8 cellular contexts compared by ENCODE assay signal in genomic region chr17:35578195-35578928, GRCh38. TPM values are rescaled to one million over a fixed set of nuclear protein-coding genes. Genes with fewer than 3 reads are reported as not detected.
DNase-seq lines count a peak whose midpoint lies in the region; ATAC-seq, FAIRE-seq and TF ChIP-seq lines count a peak whose summit lies in the region.

Gene PEX12, minus strand, starts transcription at chr17:35578571. Its CDS starts 550 bp downstream, at chr17:35578021.

- peak; percentile 97 for FAIRE-seq in G401.6 (lab: Jason Lieb, UNC)

- H3K9me3 ChIP-seq in SK-N-SH (no peaks in the 10 kb centered on the region), osteoblast (ENCODE audit: low read depth, low read length) (no peaks in the 10 kb centered on the region), thoracic aorta (no peaks in the 10 kb centered on the region)

- H2AFZ ChIP-seq in SK-N-SH (ENCODE audit: low read depth) (peak within 1 kb of the TSS; percentile 85), osteoblast (ENCODE audit: low read length) (peak within 1 kb of the TSS; percentile 98)

- intact Hi-C loops in head of caudate nucleus (cut with DNase I): no loop called here

- ATAC-seq in activated naive CD4-positive, alpha-beta T cell treated with anti-CD3 and anti-CD28 coated beads, Interleukin-2, amount 50 U/mL, for 72 hours: peak; percentile 95
- ATAC-seq in thoracic aorta (ENCODE audit: insufficient number of reproducible peaks, low FRiP score, low read depth): peak; percentile 72

- H3K79me2 ChIP-seq in SK-N-SH (ENCODE audit: insufficient read depth) (peaks cover 24% of the 10 kb centered on the region), osteoblast (ENCODE audit: insufficient read depth, low read length) (peaks cover 4% of the 10 kb centered on the region)

- H3K27me3 ChIP-seq in SK-N-SH (ENCODE audit: insufficient read depth) (no peaks in the 10 kb centered on the region), osteoblast (ENCODE audit: insufficient read depth, low read length) (no peaks in the 10 kb centered on the region), thoracic aorta (replicated peaks; ENCODE audit: insufficient read depth) (no peaks in the 10 kb centered on the region)

- DNase-seq in HFFc6 (peak; percentile 82), NCI-H1092 (lab: John Stamatoyannopoulos, UW) (peak; percentile 91), SK-N-SH (peak; percentile 87), head of caudate nucleus (peak; percentile 87 to 98 (median 94)), osteoblast (ENCODE audit: insufficient read length, low spot score, missing footprints) (peak; percentile 83), thoracic aorta (ENCODE audit: low spot score) (peak; percentile 58)
- DNase-seq in activated naive CD4-positive, alpha-beta T cell treated with anti-CD3 and anti-CD28 coated beads, Interleukin-2, amount 50 U/mL, for 72 hours (ENCODE audit: low spot score in 2 of 2): peak; percentile 71 to 86

- whole genome bisulfite sequencing in SK-N-SH (ENCODE audit: low lambda C conversion rate): under 1% methylated on average over 35 of the region's 45 CpGs

- peak within 1 kb of the TSS; percentile 89 for H3K27ac Mint-ChIP-seq in HFFc6
- peak within 1 kb of the TSS; percentile 99 to 100 for H3K27ac Mint-ChIP-seq in activated naive CD4-positive, alpha-beta T cell treated with anti-CD3 and anti-CD28 coated beads, Interleukin-2, amount 50 U/mL, for 72 hours

- H3F3A ChIP-seq in SK-N-SH (replicated peaks; ENCODE audit: insufficient read depth): peaks cover 25% of the 10 kb centered on the region

- H3K4me3 ChIP-seq in SK-N-SH (ENCODE audit: low read depth in 2 of 2, low read length in 1 of 2) (peak within 1 kb of the TSS; percentile 89 to 94), osteoblast (ENCODE audit: insufficient read depth, low read length) (peak within 1 kb of the TSS; percentile 88), thoracic aorta (peak within 1 kb of the TSS; percentile 94)

- H3K27ac ChIP-seq in SK-N-SH (ENCODE audit: low read depth in 2 of 2, low read length in 1 of 2) (peak within 1 kb of the TSS; percentile 58 to 93), osteoblast (ENCODE audit: low read depth, low read length) (peak within 1 kb of the TSS; percentile 82), thoracic aorta (peak within 1 kb of the TSS; percentile 79 to 94)

- peaks cover 0 to 16% of the 10 kb centered on the region in 2 experiments; a peak in 3 of 4 replicates for H3K4me1 ChIP-seq in SK-N-SH (ENCODE audit: control insufficient read depth in 1 of 2, insufficient read depth in 2 of 2, low read depth in 1 of 2, low read length in 1 of 2)
- peaks cover 18% of the 10 kb centered on the region for H3K4me1 ChIP-seq in osteoblast (ENCODE audit: insufficient read depth, low read length)
- peaks cover 15 to 25% of the 10 kb centered on the region in 2 donors for H3K4me1 ChIP-seq in thoracic aorta (ENCODE audit: control insufficient read depth in 1 of 2, low read depth in 2 of 2)

- peaks cover 6% of the 10 kb centered on the region for H3K36me3 Mint-ChIP-seq in HFFc6 (ENCODE audit: low read depth)
- peaks cover 12 to 14% of the 10 kb centered on the region in 2 donors for H3K36me3 Mint-ChIP-seq in activated naive CD4-positive, alpha-beta T cell treated with anti-CD3 and anti-CD28 coated beads, Interleukin-2, amount 50 U/mL, for 72 hours

- POLR2A ChIA-PET in SK-N-SH (lab: Yijun Ruan, JAX): interaction anchor here (0.6 to 3.8 kb wide), 8 partner anchors 8 to 230 kb away, joined by 3 to 27 read pairs (median 4); partner anchors contain the start of genes AP2B1, RASL10B and TAF15

- CTCF ChIA-PET in SK-N-SH (lab: Yijun Ruan, JAX): interaction anchor here (1.0 to 2.6 kb wide), 6 partner anchors 11 to 185 kb away, joined by 3 to 17 read pairs (median 6); no protein-coding TSS in a partner anchor

- H3K4me2 ChIP-seq in SK-N-SH (peak within 1 kb of the TSS; percentile 94), osteoblast (ENCODE audit: insufficient read depth, low read length) (peak within 1 kb of the TSS; percentile 91)

- H3K9me3 Mint-ChIP-seq in HFFc6: no peaks in the 10 kb centered on the region
- H3K9me3 Mint-ChIP-seq in activated naive CD4-positive, alpha-beta T cell treated with anti-CD3 and anti-CD28 coated beads, Interleukin-2, amount 50 U/mL, for 72 hours: no peaks in the 10 kb centered on the region

- H3K9me2 ChIP-seq in SK-N-SH: no peaks in the 10 kb centered on the region

- peaks cover 24% of the 10 kb centered on the region for H3K4me1 Mint-ChIP-seq in HFFc6 (ENCODE audit: low read depth)

- 0 out of 4 replicates have a peak, but pooled peaks of 1 of the 2 experiments have one; percentile 12 for TF ChIP-seq EP300 in SK-N-SH (IDR thresholded peaks at IDR 0.05; ENCODE audit: borderline replicate concordance in 1 of 2, low read depth in 1 of 2, low read length in 1 of 2)

- peak within 1 kb of the TSS; percentile 90 for H3K9ac ChIP-seq in SK-N-SH

- H3K36me3 ChIP-seq in SK-N-SH (replicated peaks in 1 of 2; ENCODE audit: control insufficient read depth in 1 of 2, insufficient read depth in 2 of 2, low read length in 1 of 2) (peaks cover 14 to 23% of the 10 kb centered on the region in 2 experiments), osteoblast (ENCODE audit: insufficient read depth, low read length) (peaks cover 6% of the 10 kb centered on the region), thoracic aorta (peaks cover 3% of the 10 kb centered on the region)

- TF ChIP-seq CTCF in HFFc6 (IDR thresholded peaks at IDR 0.05) (no peak), SK-N-SH (IDR thresholded peaks at IDR 0.05) (0 out of 2 replicates have a peak, but pooled peaks have one; percentile 12), osteoblast (IDR thresholded peaks at IDR 0.05; ENCODE audit: extremely low read depth, low read depth, low read length) (no peak), thoracic aorta (IDR thresholded peaks at IDR 0.05) (no peak)

- no peaks in the 10 kb centered on the region; the same call in 1 of the 2 replicates for H3K27me3 Mint-ChIP-seq in HFFc6 (ENCODE audit: insufficient read depth)

- peak within 1 kb of the TSS; percentile 96 for H3K4me3 Mint-ChIP-seq in HFFc6

- no peak for TF ChIP-seq RAD21 in SK-N-SH (IDR thresholded peaks at IDR 0.05; ENCODE audit: low read length)

- H4K20me1 ChIP-seq in SK-N-SH (ENCODE audit: insufficient read depth) (no peaks in the 10 kb centered on the region), osteoblast (ENCODE audit: insufficient read depth, low read length) (no peaks in the 10 kb centered on the region)

TF ChIP-seq in SK-N-SH, 30 proteins besides CTCF, POLR2A, EP300 and RAD21 (continues in another document):
- no peak for TF ChIP-seq RCOR1 (IDR thresholded peaks at IDR 0.05; ENCODE audit: low read length)
- no peak for TF ChIP-seq FOSL2 (IDR thresholded peaks at IDR 0.05; ENCODE audit: borderline replicate concordance, low read depth)
- peak; percentile 49; the same call in 1 of the 2 replicates for TF ChIP-seq RFX5 (IDR thresholded peaks at IDR 0.05; ENCODE audit: low read length)
- no peak for TF ChIP-seq EZH2phosphoT487 (IDR thresholded peaks at IDR 0.05; ENCODE audit: borderline replicate concordance, low read depth)
- no peak for TF ChIP-seq RXRA (IDR thresholded peaks at IDR 0.05; ENCODE audit: borderline replicate concordance, low read depth)
- no peak for TF ChIP-seq MEF2A (IDR thresholded peaks at IDR 0.05; ENCODE audit: borderline replicate concordance, low read depth)
- TF ChIP-seq GABPA (IDR thresholded peaks at IDR 0.05; ENCODE audit: low read depth): peak; percentile 99
- TF ChIP-seq ELF1 (IDR thresholded peaks at IDR 0.05): peak; percentile 98
- TF ChIP-seq TCF12 (IDR thresholded peaks at IDR 0.05): peak; percentile 36; the same call in 1 of the 2 replicates
- TF ChIP-seq FOXM1 (IDR thresholded peaks at IDR 0.05; ENCODE audit: low read depth): no peak
- peak; percentile 16; the same call in 1 of the 2 replicates for TF ChIP-seq USF1 (IDR thresholded peaks at IDR 0.05; ENCODE audit: borderline replicate concordance, low read depth)
- peak; percentile 98 for TF ChIP-seq POLR2AphosphoS5 (IDR thresholded peaks at IDR 0.05; ENCODE audit: low read depth, low read length)
- TF ChIP-seq ZBTB33 (IDR thresholded peaks at IDR 0.05; ENCODE audit: borderline replicate concordance, low read depth): peak; percentile 77
- TF ChIP-seq JUND (IDR thresholded peaks at IDR 0.05): no peak; the same call in 1 of the 2 replicates
- TF ChIP-seq SIN3A (IDR thresholded peaks at IDR 0.05; ENCODE audit: borderline replicate concordance, low read depth, low read length): peak; percentile 95; the same call in 1 of the 2 replicates
- peak; percentile 87 for TF ChIP-seq CHD2 (IDR thresholded peaks at IDR 0.05; ENCODE audit: low read length, partially characterized antibody)
- TF ChIP-seq TAF1 (IDR thresholded peaks at IDR 0.05; ENCODE audit: borderline replicate concordance, low read depth, low read length): peak; percentile 92

RNA-seq across cellular contexts. Expression of gene PEX12, which starts in this region (rescaled TPM):
- 1 to 10 TPM; 6.2 to 9.0 (median 7.2) TPM for total RNA-seq in HFFc6 (2021; fragmentation: NEBNext Ultra II Directional; extraction: Animal tissue kit (Norgen Biotek cat#: 25700))
- 4.3 and 5.4 TPM in 2 replicates for polyA plus RNA-seq in SK-N-SH (2012; rRNA removed)
- 4.5 and 4.9 TPM in 2 replicates for polyA plus RNA-seq in SK-N-SH (2012; cell fraction: cytosol; rRNA removed)
- 3.8 and 4.3 TPM in 2 replicates for polyA plus RNA-seq in SK-N-SH (2012; cell fraction: nucleus; rRNA removed)
- total RNA-seq in activated naive CD4-positive, alpha-beta T cell treated with anti-CD3 and anti-CD28 coated beads, Interleukin-2, amount 50 U/mL, for 72 hours: 1 to 10 TPM; 5.1 to 5.6 TPM
- total RNA-seq in osteoblast (8.0 and 8.8 TPM in 2 replicates), thoracic aorta (1 to 10 TPM; 1.1 to 2.8 TPM)

Comparison
In these comparisons a context has a peak if more than half of its experiments do, and no peak if none do; other contexts are left out.
1. Peak in every context shown above with its lines: DNase-seq, ATAC-seq, H3K4me3 ChIP-seq and H3K27ac ChIP-seq.